ENCODE assay signal across 28 cellular contexts in the genomic region with DNA sequence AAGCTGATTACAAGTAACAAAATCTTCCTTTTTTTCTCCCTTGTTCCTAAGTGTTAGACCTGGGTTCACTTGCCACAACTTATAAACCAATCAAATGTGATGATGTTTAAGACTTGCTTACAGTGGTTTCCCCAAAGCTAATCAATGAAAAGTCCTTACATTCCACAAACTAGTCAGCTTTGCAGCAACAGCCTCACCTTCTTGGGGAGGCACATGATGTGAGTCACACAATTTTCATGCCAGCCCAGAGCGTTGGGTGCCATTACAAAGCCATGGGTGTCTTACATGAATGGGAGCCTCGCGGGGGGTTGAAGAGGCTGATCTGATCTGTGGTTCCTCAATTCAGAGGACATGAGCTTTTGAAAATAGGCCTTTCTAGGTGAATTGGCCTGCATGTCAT.
DNase-seq lines count a peak whose midpoint lies in the region; ATAC-seq, FAIRE-seq and TF ChIP-seq lines count a peak whose summit lies in the region.
"Had no signal": no experiment of that assay in that cellular context is flagged by ENCODE, and none has a peak within 500 bp of the region (broad histone marks: within the 10 kb centered on the region; RNA-seq: fewer than 3 reads in every experiment).

No MANE protein-coding gene starts in this region.

- H4K8ac ChIP-seq in H1 (ENCODE audit: extremely low read depth, insufficient read depth, low read length) (no peak overlapping the region), mesendoderm (ENCODE audit: low read depth, low read length) (no peak overlapping the region)

- TF ChIP-seq RAD21 in H1 (IDR thresholded peaks at IDR 0.05 in 1 of 2, conservative IDR thresholded peaks at IDR 0.05 in 1 of 2; ENCODE audit: low read depth in 2 of 2, low read length in 2 of 2) = no peak

- H3K36me3 ChIP-seq in H1 (ENCODE audit: control insufficient read depth in 2 of 4, insufficient read depth in 4 of 4, low read length in 3 of 4) = no peaks in the 10 kb centered on the region
- no peaks in the 10 kb centered on the region for H3K36me3 ChIP-seq in mesendoderm (ENCODE audit: control insufficient read depth, insufficient read depth, low read length)
- H3K36me3 ChIP-seq: BLaER1, esophagus squamous epithelium, HAP-1, right atrium auricular region, stomach, tibial nerve had no signal

- H3K23ac ChIP-seq in H1 (ENCODE audit: insufficient read length) (no peak overlapping the region), mesendoderm (ENCODE audit: low read length) (no peak overlapping the region)

- H2AK5ac ChIP-seq in H1 (ENCODE audit: low read depth, low read length) (no peak overlapping the region), mesendoderm (ENCODE audit: low read length) (no peak overlapping the region)

- H3K4ac ChIP-seq in H1 (replicated peaks; ENCODE audit: insufficient read length, low read depth, low read length) (no peak overlapping the region), mesendoderm (ENCODE audit: low read depth, low read length) (no peak overlapping the region)

- H3K4me1 ChIP-seq in H1 (replicated peaks in 1 of 4; ENCODE audit: control insufficient read depth in 3 of 4, insufficient read depth in 4 of 4, low read length in 3 of 4) (peaks cover 0 to 8% (median under 1%) of the 10 kb centered on the region in 4 experiments; a peak in 4 of 7 replicates), mesendoderm (ENCODE audit: control insufficient read depth, low read depth, low read length) (no peaks in the 10 kb centered on the region)
- H3K4me1 ChIP-seq: BLaER1, esophagus squamous epithelium, HAP-1 had no signal

- H2BK5ac ChIP-seq in H1 (ENCODE audit: low read depth, low read length) = no peak overlapping the region
- H2BK5ac ChIP-seq in mesendoderm (ENCODE audit: low read length) = no peak overlapping the region

- no peak overlapping the region for H2BK20ac ChIP-seq in H1 (ENCODE audit: low read length)

- H3K4me2 ChIP-seq in H1 (ENCODE audit: insufficient read depth in 1 of 2, low read depth in 2 of 2, low read length in 2 of 2) (no peak overlapping the region), mesendoderm (ENCODE audit: low read length) (no peak overlapping the region)
- H3K4me2 ChIP-seq: BLaER1, KMS-11 had no signal

- peak; percentile 58 for FAIRE-seq in H1 (lab: Jason Lieb, UNC)
- FAIRE-seq: TTC549 had no signal

- no peak overlapping the region for H2BK120ac ChIP-seq in H1 (replicated peaks; ENCODE audit: low read depth, low read length)
- H2BK120ac ChIP-seq in mesendoderm (ENCODE audit: low read depth, low read length) = no peak overlapping the region

- DNase-seq in Daoy (ENCODE audit: low read depth) (peak; percentile 34), LHCN-M2 (ENCODE audit: low read depth) (peak; percentile 44), H1 (ENCODE audit: low read depth in 1 of 2, low spot score in 2 of 2) (no peak), mesendoderm (peak; percentile 44), DMS79 (lab: John Stamatoyannopoulos, UW) (no peak), dorsolateral prefrontal cortex (no peak)
- no peak for DNase-seq in stimulated activated naive B cell treated with anti-CD40 and anti-IgM and Interleukin-4, amounts not matched to agents 10 μg/mL and 1 μg/mL and 100 μg/mL, for 72 hours
- DNase-seq: activated naive CD4-positive, alpha-beta T cell treated with anti-CD3 and anti-CD28 coated beads, Interleukin-2, amount 50 U/mL, for 16 hours; activated T-cell treated with anti-CD3 and anti-CD28 coated beads, Interleukin-2, amount 50 U/mL, for 72 hours; Calu3; effector CD8-positive, alpha-beta T cell; esophagus squamous epithelium; left colon; midbrain; natural killer cell; NCI-H1930; OCI-M1; SIG-M5; stimulated activated CD4-positive, alpha-beta T cell treated with anti-CD3 and anti-CD28 coated beads, Interleukin-4, amount 100 ng/mL, for 4 hours; stomach; T-helper 1 cell had no signal

- ATAC-seq in GM19023 (IDR thresholded peaks at IDR 0.05; ENCODE audit: unreplicated experiment) = no peak
- ATAC-seq in stimulated activated naive B cell treated with anti-CD40 and anti-IgM and Interleukin-4, amounts not matched to agents 10 μg/mL and 1 μg/mL and 100 μg/mL, for 72 hours (replicated peaks) = no peak
- ATAC-seq: activated T-cell treated with anti-CD3 and anti-CD28 coated beads, Interleukin-2, amount 50 U/mL, for 72 hours; left colon; natural killer cell had no signal

- WGBS in H1 (ENCODE audit: extremely low coverage in 1 of 2, insufficient coverage in 1 of 2, insufficient read length in 1 of 2, insufficient replicate concordance in 2 of 2, low coverage in 1 of 2, low lambda C conversion rate in 2 of 2, missing lambda C conversion rate in 1 of 2), 2 experiments = 74% methylated on average over 3 of the region's 3 CpGs; no CpG with 5 or more reads in 1 of the 2 experiments
- WGBS in mesendoderm (ENCODE audit: extremely low coverage, insufficient coverage, low lambda C conversion rate) = no CpG with 5 or more reads among the region's 3 CpGs

- no peaks in the 10 kb centered on the region for H3K27me3 ChIP-seq in H1 (replicated peaks in 1 of 4; ENCODE audit: control insufficient read depth in 3 of 4, extremely low read depth in 1 of 4, insufficient read depth in 3 of 4, low read length in 3 of 4)
- no peaks in the 10 kb centered on the region for H3K27me3 ChIP-seq in mesendoderm (ENCODE audit: insufficient read depth, low read length, poor library complexity)
- no peaks in the 10 kb centered on the region for H3K27me3 ChIP-seq in dorsolateral prefrontal cortex
- H3K27me3 ChIP-seq: BLaER1, esophagus squamous epithelium, right atrium auricular region, stomach, tibial nerve had no signal

- no peak overlapping the region for H3K4me3 ChIP-seq in H1 (ENCODE audit: extremely low read depth in 1 of 4, insufficient read depth in 2 of 4, low read depth in 3 of 4, low read length in 4 of 4)
- H3K4me3 ChIP-seq in mesendoderm (ENCODE audit: low read length) = no peak overlapping the region
- H3K4me3 ChIP-seq in dorsolateral prefrontal cortex = no peak overlapping the region
- H3K4me3 ChIP-seq: BLaER1, esophagus squamous epithelium, HAP-1, right atrium auricular region, stomach, tibial nerve had no signal

- CTCF ChIA-PET in H1 (lab: Charles Lee; ENCODE audit: partially characterized antibody) = interaction anchor here (0.6 to 1.8 kb wide), 5 partner anchors 10 to 1079 kb away, joined by 3 to 6 read pairs (median 4); no protein-coding TSS in a partner anchor

- H3K56ac ChIP-seq in H1 (replicated peaks; ENCODE audit: insufficient read length, low read depth, low read length) (no peak overlapping the region), mesendoderm (ENCODE audit: low read length) (no peak overlapping the region)

- H2BK15ac ChIP-seq in H1 (ENCODE audit: low read length) (no peak overlapping the region), mesendoderm (replicated peaks; ENCODE audit: low read depth) (no peak overlapping the region)

- H3K79me1 ChIP-seq in H1 (ENCODE audit: low read depth, low read length) = no peaks in the 10 kb centered on the region
- no peaks in the 10 kb centered on the region for H3K79me1 ChIP-seq in mesendoderm (ENCODE audit: low read length)

- no peak overlapping the region for H3K14ac ChIP-seq in H1 (ENCODE audit: insufficient read length)

- H3K23me2 ChIP-seq in H1 (ENCODE audit: low read depth, low read length) = no peaks in the 10 kb centered on the region

- no peak overlapping the region for H3K18ac ChIP-seq in H1 (ENCODE audit: extremely low read depth, low read length)
- no peak overlapping the region for H3K18ac ChIP-seq in mesendoderm (ENCODE audit: low read length)

- H3K36me3 Mint-ChIP-seq in stimulated activated naive B cell treated with anti-CD40 and anti-IgM and Interleukin-4, amounts not matched to agents 10 μg/mL and 1 μg/mL and 100 μg/mL, for 72 hours = no peaks in the 10 kb centered on the region
- H3K36me3 Mint-ChIP-seq: natural killer cell had no signal

- no peaks in the 10 kb centered on the region for H3K27me3 Mint-ChIP-seq in stimulated activated naive B cell treated with anti-CD40 and anti-IgM and Interleukin-4, amounts not matched to agents 10 μg/mL and 1 μg/mL and 100 μg/mL, for 72 hours

- no peak overlapping the region for H3K27ac Mint-ChIP-seq in stimulated activated naive B cell treated with anti-CD40 and anti-IgM and Interleukin-4, amounts not matched to agents 10 μg/mL and 1 μg/mL and 100 μg/mL, for 72 hours
- H3K27ac Mint-ChIP-seq: activated T-cell treated with anti-CD3 and anti-CD28 coated beads, Interleukin-2, amount 50 U/mL, for 72 hours; natural killer cell had no signal

- H3K4me1 Mint-ChIP-seq in stimulated activated naive B cell treated with anti-CD40 and anti-IgM and Interleukin-4, amounts not matched to agents 10 μg/mL and 1 μg/mL and 100 μg/mL, for 72 hours = peaks cover 0 to 6% of the 10 kb centered on the region in 2 donors
- H3K4me1 Mint-ChIP-seq: natural killer cell had no signal

- no peak overlapping the region for H4K5ac ChIP-seq in H1 (ENCODE audit: insufficient read length, low read depth, low read length)
- H4K5ac ChIP-seq in mesendoderm (ENCODE audit: low read length) = no peak overlapping the region

- intact Hi-C loops in dorsolateral prefrontal cortex (cut with DNase I) = no loop called here

- no peak overlapping the region for H4K91ac ChIP-seq in H1 (replicated peaks; ENCODE audit: insufficient read length, low read length)

- H2AFZ ChIP-seq in H1 (ENCODE audit: low read length) = no peak overlapping the region

- no peaks in the 10 kb centered on the region for H3K9me3 Mint-ChIP-seq in stimulated activated naive B cell treated with anti-CD40 and anti-IgM and Interleukin-4, amounts not matched to agents 10 μg/mL and 1 μg/mL and 100 μg/mL, for 72 hours
- H3K9me3 Mint-ChIP-seq: activated T-cell treated with anti-CD3 and anti-CD28 coated beads, Interleukin-2, amount 50 U/mL, for 72 hours; natural killer cell had no signal

- H3K9me3 ChIP-seq in H1 (ENCODE audit: insufficient read depth in 2 of 2, low read depth in 1 of 2, low read length in 1 of 2) = no peaks in the 10 kb centered on the region
- H3K9me3 ChIP-seq: BLaER1, esophagus squamous epithelium, HAP-1, right atrium auricular region, stomach, tibial nerve had no signal

- no peak overlapping the region for H3K4me3 Mint-ChIP-seq in stimulated activated naive B cell treated with anti-CD40 and anti-IgM and Interleukin-4, amounts not matched to agents 10 μg/mL and 1 μg/mL and 100 μg/mL, for 72 hours
- H3K4me3 Mint-ChIP-seq: activated T-cell treated with anti-CD3 and anti-CD28 coated beads, Interleukin-2, amount 50 U/mL, for 72 hours; natural killer cell had no signal

- H3K9ac ChIP-seq in H1 (replicated peaks in 1 of 4; ENCODE audit: extremely low read depth in 1 of 4, low read depth in 3 of 4, low read length in 3 of 4) = no peak overlapping the region
- H3K9ac ChIP-seq in mesendoderm (ENCODE audit: low read length) = no peak overlapping the region
- H3K9ac ChIP-seq: BLaER1, KMS-11 had no signal

- H2BK12ac ChIP-seq in H1 (ENCODE audit: low read depth, low read length) = no peak overlapping the region

- no peak for TF ChIP-seq POLR2A in H1 (IDR thresholded peaks at IDR 0.05; ENCODE audit: control extremely low read depth in 1 of 2, low read depth in 2 of 2, low read length in 2 of 2)

- POLR2A ChIA-PET in H1 (lab: Charles Lee; ENCODE audit: partially characterized antibody) = interaction anchor here (1.4 to 1.6 kb wide), 2 partner anchors 14 to 27 kb away, joined by 3 to 4 read pairs; no protein-coding TSS in a partner anchor

- TF ChIP-seq CTCF in H1 (IDR thresholded peaks at IDR 0.05; ENCODE audit: control extremely low read depth in 1 of 3, insufficient read depth in 1 of 3, low read depth in 1 of 3, low read length in 3 of 3) = no peak
- no peak for TF ChIP-seq CTCF in dorsolateral prefrontal cortex (IDR thresholded peaks at IDR 0.05 in 54 of 56, conservative IDR thresholded peaks at IDR 0.05 in 2 of 56; ENCODE audit: low read depth in 1 of 56, partially characterized antibody in 56 of 56)

- no peak for TF ChIP-seq EP300 in H1 (IDR thresholded peaks at IDR 0.05; ENCODE audit: borderline replicate concordance in 1 of 2, low read depth in 2 of 2, low read length in 2 of 2)

- H3K79me2 ChIP-seq in H1 (ENCODE audit: control insufficient read depth in 1 of 2, insufficient read depth in 2 of 2, low read length in 2 of 2) (peaks cover 0 to 19% of the 10 kb centered on the region in 2 experiments; a peak in 2 of 4 replicates), mesendoderm (ENCODE audit: control insufficient read depth, insufficient read depth, low read length) (no peaks in the 10 kb centered on the region)

- no peak overlapping the region for H3K27ac ChIP-seq in H1 (ENCODE audit: low read depth, low read length)
- H3K27ac ChIP-seq in mesendoderm (ENCODE audit: low read depth, low read length) = no peak overlapping the region
- no peak overlapping the region for H3K27ac ChIP-seq in dorsolateral prefrontal cortex
- H3K27ac ChIP-seq: BLaER1, esophagus squamous epithelium, KMS-11, right atrium auricular region, stomach, tibial nerve had no signal

- peaks cover 2 to 6% of the 10 kb centered on the region in 2 experiments for H4K20me1 ChIP-seq in H1 (replicated peaks in 1 of 2; ENCODE audit: control insufficient read depth in 1 of 2, insufficient read depth in 2 of 2, low read length in 2 of 2)
- H4K20me1 ChIP-seq: BLaER1 had no signal

Comparison
In these comparisons a context has a peak if more than half of its experiments do, and no peak if none do; other contexts are left out.
1. DNase-seq: peak in Daoy (single experiment), LHCN-M2 (single experiment) and mesendoderm (single experiment); none in H1 (0 of 2), DMS79 (single experiment), stimulated activated naive B cell treated with anti-CD40 and anti-IgM and Interleukin-4, amounts not matched to agents 10 μg/mL and 1 μg/mL and 100 μg/mL, for 72 hours (single experiment) and dorsolateral prefrontal cortex (0 of 10).